7 cellular contexts compared by ENCODE assay signal in the genomic region with DNA sequence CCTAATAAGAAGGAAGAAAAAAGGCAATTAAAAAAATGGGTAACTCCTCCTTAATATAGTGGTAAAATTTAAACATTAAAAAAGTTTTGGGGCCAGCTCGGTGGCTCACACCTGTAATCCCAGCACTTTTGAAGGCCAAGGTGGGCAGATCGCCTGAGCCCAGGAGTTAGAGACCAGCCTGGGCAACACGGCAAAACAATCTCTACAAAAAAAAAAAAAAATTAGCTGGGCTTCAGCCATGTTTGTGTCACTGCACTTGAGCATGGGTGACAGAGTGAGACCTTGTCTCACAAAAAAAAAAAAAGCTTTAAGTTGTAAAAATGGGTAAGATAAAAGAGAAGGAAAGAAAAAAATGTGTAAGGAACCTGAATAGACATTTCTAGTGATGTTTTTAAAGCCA.
"Had no signal": no experiment of that assay in that cellular context is flagged by ENCODE, and none has a peak within 500 bp of the region (broad histone marks: within the 10 kb centered on the region; RNA-seq: fewer than 3 reads in every experiment).

No MANE protein-coding gene starts in this region.

- H3K4me3 ChIP-seq: GM12878 had no signal

- FAIRE-seq: G401.6, GM12891, GM18507, GM19239 had no signal

- DNase-seq: GDM1, GF-D8 had no signal

- ATAC-seq: GM12878 had no signal
